24 cellular contexts compared by ENCODE assay signal in genomic region chr3:124413393-124413792, GRCh38.
"Had no signal": no experiment of that assay in that cellular context is flagged by ENCODE, and none has a peak within 500 bp of the region (broad histone marks: within the 10 kb centered on the region; RNA-seq: fewer than 3 reads in every experiment).

No MANE protein-coding gene starts in this region.

- H3K4me3 ChIP-seq: adrenal gland, MG63, SJCRH30, SK-N-MC had no signal

- DNase-seq: activated CD4-positive, alpha-beta memory T cell treated with anti-CD3 and anti-CD28 coated beads for 36 hours; activated CD4-positive, alpha-beta T cell treated with anti-CD3 and anti-CD28 coated beads for 36 hours; activated CD4-positive, alpha-beta T cell treated with anti-CD3 and anti-CD28 coated beads, Interleukin-2, amount 10 ng/mL, durations not matched to agents 7 days and 5 days; activated CD8-positive, alpha-beta memory T cell treated with anti-CD3 and anti-CD28 coated beads, Interleukin-2, amount 50 U/mL, for 4 hours; activated gamma-delta T cell treated with Interleukin-2 at 50 U/mL for 16 hours; activated naive CD4-positive, alpha-beta T cell treated with anti-CD3 and anti-CD28 coated beads for 36 hours; activated T-cell treated with anti-CD3 and anti-CD28 coated beads for 4 hours; activated T-cell treated with anti-CD3 and anti-CD28 coated beads, Interleukin-2, amount 50 U/mL, for 4 hours; Kasumi-1; KG1; MG63; NCI-H1048; NCI-H1436; NCI-H1694 treated with DMSO at 0.1 percent for 48 hours; NCI-H345; NCI-H524 treated with DMSO at 0.1 percent for 48 hours; SHP77; SJCRH30 had no signal

- H3K27me3 ChIP-seq: adrenal gland, SJCRH30 had no signal

- ATAC-seq: activated CD4-positive, alpha-beta T cell treated with anti-CD3 and anti-CD28 coated beads for 36 hours; activated CD4-positive, CD25-positive, alpha-beta regulatory T cell treated with anti-CD3 and anti-CD28 coated beads, Interleukin-2, amount 50 U/mL, for 24 hours; activated naive CD4-positive, alpha-beta T cell treated with anti-CD3 and anti-CD28 coated beads, Interleukin-2, amount 50 U/mL, for 72 hours; activated T-cell treated with anti-CD3 and anti-CD28 coated beads, Interleukin-2, amount 50 U/mL, for 4 hours; Panc1; WTC11 had no signal

- H3K27ac ChIP-seq: adrenal gland, SJCRH30, SK-N-MC had no signal

- H3K9me3 ChIP-seq: adrenal gland, MG63, SJCRH30 had no signal

- H3K36me3 ChIP-seq: adrenal gland, MG63 had no signal

- H3K4me1 ChIP-seq: adrenal gland had no signal
